Comparison of ENCODE assay signal across 11 cellular contexts in the genomic region with DNA sequence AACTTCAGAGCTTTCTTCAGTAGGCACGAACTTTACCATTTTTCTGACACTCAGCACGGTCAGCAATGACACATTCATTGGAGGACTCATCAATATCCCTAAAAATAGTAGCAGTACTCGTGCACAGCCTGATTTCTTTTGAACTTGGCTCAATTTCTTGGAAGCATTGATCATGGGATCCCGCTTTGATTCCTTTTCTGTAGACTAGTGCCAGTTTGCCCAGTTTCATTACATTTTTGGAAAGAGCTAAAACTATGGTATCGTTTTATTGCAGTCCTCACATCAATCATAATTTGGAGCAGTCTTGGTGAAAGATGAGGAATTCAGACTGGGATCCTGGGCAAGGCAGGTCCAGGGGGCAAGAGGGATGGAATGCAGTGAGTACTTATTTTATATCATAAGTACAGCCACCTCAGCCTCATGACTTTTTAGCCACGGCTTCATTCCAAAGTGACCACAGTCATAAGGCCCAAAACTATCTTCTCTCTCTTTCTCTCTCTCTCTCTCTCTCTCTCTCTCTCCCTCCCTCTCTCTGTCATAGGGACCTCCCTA.
DNase-seq lines count a peak whose midpoint lies in the region; ATAC-seq and TF ChIP-seq lines count a peak whose summit lies in the region.
"Had no signal": no experiment of that assay in that cellular context is flagged by ENCODE, and none has a peak within 500 bp of the region (broad histone marks: within the 10 kb centered on the region; RNA-seq: fewer than 3 reads in every experiment).

No MANE protein-coding gene starts in this region.

- DNase-seq in IMR-90 (peak; percentile 62), MCF 10A (ENCODE audit: unreplicated experiment) (no peak), lower lobe of right lung (no peak), transverse colon (no peak)
- no peak for DNase-seq in naive thymus-derived CD8-positive, alpha-beta T cell
- DNase-seq in NK-92 treated with Interleukin-12 subunit alpha and Interleukin-12 subunit beta, amount 100 ng/mL, for 24 hours (lab: John Stamatoyannopoulos, UW), result no peak
- DNase-seq: activated T-cell treated with anti-CD3 and anti-CD28 coated beads for 4 hours; Kasumi-1; NCI-H82; stimulated activated naive CD4-positive, alpha-beta T cell treated with Interleukin-2 at 50 U/mL for 16 hours had no signal

- H3K18ac ChIP-seq in IMR-90 (ENCODE audit: low read depth, low read length), result peak overlapping the region; percentile 81

- H2BK120ac ChIP-seq in IMR-90 (ENCODE audit: low read depth, low read length), result peak overlapping the region; percentile 79; the same call in 1 of the 2 replicates

- H3K79me1 ChIP-seq in IMR-90 (ENCODE audit: low read depth in 1 of 2, low read length in 2 of 2), result peaks cover 21 to 42% of the 10 kb centered on the region in 2 experiments

- H3K27ac Mint-ChIP-seq in MCF 10A (ENCODE audit: low read depth, unreplicated experiment), result peak overlapping the region; percentile 97
- H3K27ac Mint-ChIP-seq in naive thymus-derived CD8-positive, alpha-beta T cell, result no peak overlapping the region

- TF ChIP-seq EP300 in transverse colon (IDR thresholded peaks at IDR 0.05; ENCODE audit: low read depth), result no peak

- peak overlapping the region; percentile 17 for H3K9ac ChIP-seq in IMR-90 (ENCODE audit: low read depth, low read length)

- BruUV-seq in IMR-90 (replicated peaks; lab: Mats Ljungman, UMichigan), result TSS peak; percentile 5
- TSS peak; percentile 28 for BruUV-seq in MCF 10A (replicated peaks; lab: Mats Ljungman, UMichigan)

- dilution Hi-C loops in IMR-90 (cut with HindIII; ENCODE audit: low sequenced_read_pairs, unreplicated experiment), result no loop called here

- peak overlapping the region; percentile 40; the same call in 1 of the 2 replicates for H3K4me2 ChIP-seq in IMR-90 (ENCODE audit: low read depth, low read length)

- H3K36me3 Mint-ChIP-seq in MCF 10A (ENCODE audit: insufficient read depth, unreplicated experiment), result peaks cover 23% of the 10 kb centered on the region
- peaks cover 8 to 30% (median 14%) of the 10 kb centered on the region in 3 donors for H3K36me3 Mint-ChIP-seq in naive thymus-derived CD8-positive, alpha-beta T cell

- H2BK20ac ChIP-seq in IMR-90 (ENCODE audit: low read depth, low read length), result peak overlapping the region; percentile 87; the same call in 1 of the 2 replicates

- H3K27ac ChIP-seq in IMR-90 (ENCODE audit: insufficient read depth, low read length), result peak overlapping the region; percentile 62
- peak overlapping the region; percentile 62 for H3K27ac ChIP-seq in lower lobe of right lung
- peak overlapping the region; percentile 63 to 74 (median 70) for H3K27ac ChIP-seq in transverse colon

- peaks cover 22% of the 10 kb centered on the region for H3K4me1 Mint-ChIP-seq in MCF 10A (ENCODE audit: insufficient read depth, unreplicated experiment)
- no peaks in the 10 kb centered on the region for H3K4me1 Mint-ChIP-seq in naive thymus-derived CD8-positive, alpha-beta T cell

- no peak for ATAC-seq in IMR-90 (ENCODE audit: low read depth)
- no peak for ATAC-seq in lower lobe of right lung
- ATAC-seq in naive thymus-derived CD8-positive, alpha-beta T cell, result no peak
- no peak for ATAC-seq in GM18498 (IDR thresholded peaks at IDR 0.05; ENCODE audit: unreplicated experiment)

- no peaks in the 10 kb centered on the region for H3K27me3 Mint-ChIP-seq in MCF 10A (ENCODE audit: insufficient read depth, unreplicated experiment)
- no peaks in the 10 kb centered on the region for H3K27me3 Mint-ChIP-seq in naive thymus-derived CD8-positive, alpha-beta T cell

- peak overlapping the region; percentile 58 for H3K4me3 Mint-ChIP-seq in MCF 10A (ENCODE audit: unreplicated experiment)
- no peak overlapping the region for H3K4me3 Mint-ChIP-seq in naive thymus-derived CD8-positive, alpha-beta T cell

- peak overlapping the region; percentile 2; the same call in 1 of the 2 replicates for H3K56ac ChIP-seq in IMR-90 (ENCODE audit: extremely low read depth, insufficient read depth, low read length)

- peak overlapping the region; percentile 42 to 47 for H4K8ac ChIP-seq in IMR-90 (ENCODE audit: low read depth in 2 of 2, low read length in 2 of 2)

- H3K4me3 ChIP-seq in IMR-90 (ENCODE audit: insufficient read depth, low read depth, low read length) (no peak overlapping the region), lower lobe of right lung (no peak overlapping the region), transverse colon (no peak overlapping the region)

- no peak for TF ChIP-seq RAD21 in IMR-90 (IDR thresholded peaks at IDR 0.05; ENCODE audit: low read length)

- POLR2A ChIA-PET in IMR-90 (lab: Charles Lee; ENCODE audit: unreplicated experiment), result no interaction called here
- POLR2A ChIA-PET in MCF 10A (lab: Yijun Ruan, JAX), result interaction anchor here (0.5 to 5.1 kb wide), 18 partner anchors 9 to 1056 kb away, joined by 3 to 28 read pairs (median 5); no protein-coding TSS in a partner anchor
- POLR2A ChIA-PET in naive thymus-derived CD8-positive, alpha-beta T cell (lab: Charles Lee), result no interaction called here

- H3K23ac ChIP-seq in IMR-90 (ENCODE audit: low read depth, low read length), result peak overlapping the region; percentile 79

- peaks cover 24% of the 10 kb centered on the region for H3K4me1 ChIP-seq in IMR-90 (ENCODE audit: control insufficient read depth, insufficient read depth, low read length)
- peaks cover 19% of the 10 kb centered on the region for H3K4me1 ChIP-seq in lower lobe of right lung
- H3K4me1 ChIP-seq in transverse colon, result peaks cover 0 to 13% (median 0%) of the 10 kb centered on the region in 4 donors

- H3K27me3 ChIP-seq in IMR-90 (ENCODE audit: control insufficient read depth, insufficient read depth, low read length), result no peaks in the 10 kb centered on the region
- no peaks in the 10 kb centered on the region for H3K27me3 ChIP-seq in lower lobe of right lung (ENCODE audit: low read depth)
- H3K27me3 ChIP-seq in transverse colon, result no peaks in the 10 kb centered on the region

- no peaks in the 10 kb centered on the region for H3K9me3 Mint-ChIP-seq in MCF 10A (ENCODE audit: unreplicated experiment)
- H3K9me3 Mint-ChIP-seq in naive thymus-derived CD8-positive, alpha-beta T cell, result peaks cover 0 to 14% (median 0%) of the 10 kb centered on the region in 9 donors

- H3K9me1 ChIP-seq in IMR-90 (ENCODE audit: insufficient read depth, low read length), result peaks cover 20% of the 10 kb centered on the region

- H2AK5ac ChIP-seq in IMR-90 (ENCODE audit: low read depth, low read length), result peak overlapping the region; percentile 90

- no peak for TF ChIP-seq CTCF in IMR-90 (conservative IDR thresholded peaks at IDR 0.05; ENCODE audit: low read depth, low read length)
- TF ChIP-seq CTCF in MCF 10A (IDR thresholded peaks at IDR 0.05; ENCODE audit: unreplicated experiment), result no peak
- no peak for TF ChIP-seq CTCF in lower lobe of right lung (IDR thresholded peaks at IDR 0.05)
- TF ChIP-seq CTCF in transverse colon (IDR thresholded peaks at IDR 0.05), result no peak

- CTCF ChIA-PET in IMR-90 (lab: Yijun Ruan, JAX) (interaction anchor here (0.9 to 5.1 kb wide), 3 partner anchors 9 to 255 kb away, joined by 3 to 19 read pairs (median 6); no protein-coding TSS in a partner anchor), MCF 10A (lab: Yijun Ruan, JAX) (interaction anchor here (0.5 to 3.3 kb wide), 13 partner anchors 10 to 1233 kb away, joined by 3 to 13 read pairs (median 4); no protein-coding TSS in a partner anchor)

- peak overlapping the region; percentile 41 for H4K91ac ChIP-seq in IMR-90 (ENCODE audit: insufficient read depth, low read depth, low read length)

- no peak overlapping the region for H2AFZ ChIP-seq in IMR-90 (replicated peaks; ENCODE audit: low read length, poor library complexity)

- H3K14ac ChIP-seq in IMR-90 (replicated peaks; ENCODE audit: low read depth, low read length), result peak overlapping the region; percentile 69

- peak overlapping the region; percentile 62; the same call in 2 of the 3 replicates for H2BK15ac ChIP-seq in IMR-90 (ENCODE audit: low read depth, low read length)

- peak overlapping the region; percentile 65 for H3K4ac ChIP-seq in IMR-90 (ENCODE audit: low read depth, low read length)

- no peak overlapping the region for H2AK9ac ChIP-seq in IMR-90 (replicated peaks; ENCODE audit: low read depth, low read length, poor library complexity)

- intact Hi-C loops in IMR-90 (cut with micrococcal nuclease), result loop anchor here (1.0 to 10.0 kb wide), 4 partner anchors 28 to 255 kb away; no protein-coding TSS in a partner anchor
- intact Hi-C loops in MCF 10A (cut with micrococcal nuclease), result loop anchor here (1.0 kb wide), 1 partner anchor 255 kb away; no protein-coding TSS in a partner anchor
- intact Hi-C loops in lower lobe of right lung (cut with DNase I), result no loop called here
- intact Hi-C loops in transverse colon (cut with DNase I; ENCODE audit: low total_unique reads), result no loop called here

- H3K36me3 ChIP-seq in IMR-90 (ENCODE audit: control insufficient read depth, insufficient read depth, low read length) (peaks cover 16% of the 10 kb centered on the region), lower lobe of right lung (no peaks in the 10 kb centered on the region), transverse colon (no peaks in the 10 kb centered on the region)

- no peak; the same call in none of the 2 replicates for TF ChIP-seq POLR2A in IMR-90 (IDR thresholded peaks at IDR 0.05; ENCODE audit: low read depth, low read length)
- TF ChIP-seq POLR2A in transverse colon (IDR thresholded peaks at IDR 0.05), result no peak

- peak overlapping the region; percentile 98 for H2BK5ac ChIP-seq in IMR-90 (ENCODE audit: low read depth, low read length, poor library complexity, severe bottlenecking)

- in situ Hi-C loops in IMR-90 (cut with MboI; ENCODE audit: low sequenced_read_pairs), result loop anchor here (25.0 kb wide), 1 partner anchor 1232 kb away; no protein-coding TSS in a partner anchor
- in situ Hi-C loops in transverse colon (cut with MboI; ENCODE audit: low pct_ligation_motif_present in 1 of 4, low pct_unique_long_range_greater_than_20kb in 1 of 4, low sequenced_read_pairs in 3 of 4), result no loop called here

- H4K20me1 ChIP-seq in IMR-90 (ENCODE audit: insufficient read depth, low read length), result peaks cover 11% of the 10 kb centered on the region

- H3K9me3 ChIP-seq in IMR-90 (ENCODE audit: control insufficient read depth, insufficient read depth, low read length) (no peaks in the 10 kb centered on the region), lower lobe of right lung (no peaks in the 10 kb centered on the region), transverse colon (no peaks in the 10 kb centered on the region)

- 6% methylated on average over 2 of the region's 6 CpGs; no CpG with 5 or more reads in 1 of the 2 experiments for WGBS in IMR-90 (ENCODE audit: extremely low coverage in 2 of 2, insufficient read length in 1 of 2), 2 experiments
- WGBS in transverse colon (ENCODE audit: low coverage in 1 of 2), 2 donors, result 81 to 85% methylated on average over 5 to 6 of the region's 6 CpGs

- peak overlapping the region; percentile 37 for H4K5ac ChIP-seq in IMR-90 (ENCODE audit: low read depth, low read length)

TF ChIP-seq in IMR-90, 13 proteins besides CTCF, POLR2A, EP300 and RAD21 (continues in another document):
- no peak for TF ChIP-seq MXI1 (IDR thresholded peaks at IDR 0.05; ENCODE audit: borderline replicate concordance, low read depth, low read length)
- no peak for TF ChIP-seq RFX5 (IDR thresholded peaks at IDR 0.05; ENCODE audit: low read depth, low read length)
- TF ChIP-seq MAZ (IDR thresholded peaks at IDR 0.05; ENCODE audit: borderline replicate concordance, low read depth, low read length), result peak; percentile 19; the same call in 1 of the 2 replicates

Comparison
In these comparisons a context has a peak if more than half of its experiments do, and no peak if none do; other contexts are left out.
1. intact Hi-C loops: an anchor here in IMR-90 (1.0 to 10.0 kb wide) and MCF 10A (1.0 kb wide); none called in lower lobe of right lung and transverse colon.